Comparison of ENCODE assay signal across 8 cellular contexts in genomic region chrX:154799554-154800348, GRCh38. TPM values are rescaled to one million over a fixed set of nuclear protein-coding genes. Genes with fewer than 3 reads are reported as not detected.
DNase-seq lines count a peak whose midpoint lies in the region.

No MANE protein-coding gene starts in this region.

- peaks cover 9 to 11% of the 10 kb centered on the region in 2 donors for H3K4me1 ChIP-seq in muscle layer of duodenum (ENCODE audit: control insufficient read depth in 1 of 2, insufficient read depth in 2 of 2, low read length in 2 of 2)

- H3K27me3 Mint-ChIP-seq in activated naive CD8-positive, alpha-beta T cell treated with anti-CD3 and anti-CD28 coated beads for 36 hours = no peaks in the 10 kb centered on the region

- peaks cover 50% of the 10 kb centered on the region for H3K4me1 Mint-ChIP-seq in activated naive CD8-positive, alpha-beta T cell treated with anti-CD3 and anti-CD28 coated beads for 36 hours

- peak overlapping the region; percentile 37 for H3K4me3 Mint-ChIP-seq in activated naive CD8-positive, alpha-beta T cell treated with anti-CD3 and anti-CD28 coated beads for 36 hours

- DNase-seq in COR-L47 (lab: John Stamatoyannopoulos, UW) = peak; percentile 91
- peak; percentile 83 for DNase-seq in NCI-H1417 treated with DMSO at 0.1 percent for 48 hours (lab: John Stamatoyannopoulos, UW)
- DNase-seq in activated naive CD8-positive, alpha-beta T cell treated with anti-CD3 and anti-CD28 coated beads for 36 hours = no peak
- DNase-seq in KG1 (lab: John Stamatoyannopoulos, UW) = no peak
- DNase-seq in AG08395 (ENCODE audit: low spot score) = no peak
- DNase-seq in iPS-NIHi7 (ENCODE audit: extremely low spot score) = no peak
- DNase-seq in globus pallidus (ENCODE audit: low spot score) = no peak

- H3K27ac Mint-ChIP-seq in activated naive CD8-positive, alpha-beta T cell treated with anti-CD3 and anti-CD28 coated beads for 36 hours = peak overlapping the region; percentile 83

- H3K9me3 ChIP-seq in muscle layer of duodenum (ENCODE audit: control insufficient read depth in 1 of 2, low read length in 2 of 2) = no peaks in the 10 kb centered on the region

- H3K36me3 Mint-ChIP-seq in activated naive CD8-positive, alpha-beta T cell treated with anti-CD3 and anti-CD28 coated beads for 36 hours = no peaks in the 10 kb centered on the region

- H3K27ac ChIP-seq in muscle layer of duodenum (ENCODE audit: low read length) = peak overlapping the region; percentile 77

- no peaks in the 10 kb centered on the region for H3K27me3 ChIP-seq in muscle layer of duodenum (ENCODE audit: low read depth, low read length)

- no peaks in the 10 kb centered on the region for H3K36me3 ChIP-seq in muscle layer of duodenum (ENCODE audit: control insufficient read depth in 1 of 2, insufficient read depth in 2 of 2, low read length in 2 of 2)

- H3K9me3 Mint-ChIP-seq in activated naive CD8-positive, alpha-beta T cell treated with anti-CD3 and anti-CD28 coated beads for 36 hours = no peaks in the 10 kb centered on the region

- H3K4me3 ChIP-seq in muscle layer of duodenum (ENCODE audit: low read depth in 1 of 2, low read length in 2 of 2) = peak overlapping the region in 1 of 2 donors; percentile 11

RNA-seq across cellular contexts. Expression of gene MPP1, which starts 5.5 kb away (rescaled TPM):
- total RNA-seq in activated naive CD8-positive, alpha-beta T cell treated with anti-CD3 and anti-CD28 coated beads for 36 hours = 10 to 100 TPM; 16.2 to 17.9 TPM

RNA-seq across cellular contexts. Expression of gene SMIM9, which starts 34.7 kb away (rescaled TPM):
- total RNA-seq in activated naive CD8-positive, alpha-beta T cell treated with anti-CD3 and anti-CD28 coated beads for 36 hours = not detected

RNA-seq across cellular contexts. Expression of gene DKC1, which starts 37.1 kb away (rescaled TPM):
- 100 to 1,000 TPM; 181 to 190 TPM for total RNA-seq in activated naive CD8-positive, alpha-beta T cell treated with anti-CD3 and anti-CD28 coated beads for 36 hours

RNA-seq across cellular contexts. Expression of gene GAB3, which starts 48.9 kb away (rescaled TPM):
- total RNA-seq in activated naive CD8-positive, alpha-beta T cell treated with anti-CD3 and anti-CD28 coated beads for 36 hours = 1 to 10 TPM; 2.5 to 3.4 TPM

Comparison
In these comparisons a context has a peak if more than half of its experiments do, and no peak if none do; other contexts are left out.
1. DNase-seq: peak in COR-L47 (single experiment) and NCI-H1417 treated with DMSO at 0.1 percent for 48 hours (single experiment); none in activated naive CD8-positive, alpha-beta T cell treated with anti-CD3 and anti-CD28 coated beads for 36 hours (single experiment), KG1 (single experiment), AG08395 (single experiment), iPS-NIHi7 (single experiment) and globus pallidus (single experiment).